Comparison of ENCODE assay signal across 8 cellular contexts in the genomic region with DNA sequence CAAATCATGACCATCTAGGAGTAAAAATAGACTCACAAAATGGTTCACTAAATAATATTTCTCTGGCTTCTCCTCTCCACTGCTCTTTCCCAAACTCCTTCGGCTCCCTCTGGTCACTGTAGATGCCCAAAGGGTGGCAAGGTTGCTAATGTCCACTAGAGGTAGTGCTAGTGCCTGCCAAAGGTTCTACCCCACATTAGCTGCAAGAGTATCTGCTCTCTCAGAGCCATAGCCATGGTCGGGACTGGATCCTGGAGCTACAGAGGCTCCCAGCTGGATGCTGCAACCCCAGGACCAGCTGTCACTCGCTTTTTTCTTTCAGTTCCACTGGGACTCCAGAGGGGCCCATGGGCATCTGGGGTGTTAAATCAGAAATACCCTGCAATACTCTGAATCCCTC. TPM values are rescaled to one million over a fixed set of nuclear protein-coding genes. Genes with fewer than 3 reads are reported as not detected.
DNase-seq lines count a peak whose midpoint lies in the region; ATAC-seq and TF ChIP-seq lines count a peak whose summit lies in the region.

No MANE protein-coding gene starts in this region.

- no peaks in the 10 kb centered on the region for H4K20me1 ChIP-seq in SK-N-SH (ENCODE audit: insufficient read depth)

- no peaks in the 10 kb centered on the region for H3K9me3 Mint-ChIP-seq in CD14-positive monocyte
- no peaks in the 10 kb centered on the region for H3K9me3 Mint-ChIP-seq in activated naive CD4-positive, alpha-beta T cell treated with anti-CD3 and anti-CD28 coated beads, Interleukin-2, amount 10 ng/mL, durations not matched to agents 7 days and 5 days

- no peaks in the 10 kb centered on the region for H3F3A ChIP-seq in SK-N-SH (replicated peaks; ENCODE audit: insufficient read depth)

- no peak overlapping the region for H3K4me3 Mint-ChIP-seq in CD14-positive monocyte
- no peak overlapping the region for H3K4me3 Mint-ChIP-seq in activated naive CD4-positive, alpha-beta T cell treated with anti-CD3 and anti-CD28 coated beads, Interleukin-2, amount 10 ng/mL, durations not matched to agents 7 days and 5 days

- peak; percentile 47 for TF ChIP-seq RAD21 in SK-N-SH (IDR thresholded peaks at IDR 0.05; ENCODE audit: low read length)

- POLR2A ChIA-PET in SK-N-SH (lab: Yijun Ruan, JAX), result no interaction called here

- H3K27ac ChIP-seq in SK-N-SH (ENCODE audit: low read depth in 2 of 2, low read length in 1 of 2), result no peak overlapping the region

- H3K36me3 ChIP-seq in SK-N-SH (replicated peaks in 1 of 2; ENCODE audit: control insufficient read depth in 1 of 2, insufficient read depth in 2 of 2, low read length in 1 of 2), result no peaks in the 10 kb centered on the region

- H3K27me3 Mint-ChIP-seq in CD14-positive monocyte (ENCODE audit: low read depth in 3 of 3), result peaks cover 1 to 3% (median 2%) of the 10 kb centered on the region in 3 donors
- peaks cover 26% of the 10 kb centered on the region for H3K27me3 Mint-ChIP-seq in activated naive CD4-positive, alpha-beta T cell treated with anti-CD3 and anti-CD28 coated beads, Interleukin-2, amount 10 ng/mL, durations not matched to agents 7 days and 5 days

- CTCF ChIA-PET in SK-N-SH (lab: Yijun Ruan, JAX), result interaction anchor here (0.9 to 1.3 kb wide), 2 partner anchors 10 to 144 kb away, joined by 3 to 5 read pairs; no protein-coding TSS in a partner anchor
- CTCF ChIA-PET in activated naive CD4-positive, alpha-beta T cell treated with anti-CD3 and anti-CD28 coated beads, Interleukin-2, amount 10 ng/mL, durations not matched to agents 7 days and 5 days (lab: Charles Lee), result interaction anchor here (1.1 kb wide), 1 partner anchor 10 kb away, joined by 5 read pairs; no protein-coding TSS in a partner anchor

- peaks cover 0 to 2% of the 10 kb centered on the region in 2 experiments; a peak in 2 of 4 replicates for H3K4me1 ChIP-seq in SK-N-SH (ENCODE audit: control insufficient read depth in 1 of 2, insufficient read depth in 2 of 2, low read depth in 1 of 2, low read length in 1 of 2)

- H3K79me2 ChIP-seq in SK-N-SH (ENCODE audit: insufficient read depth), result no peaks in the 10 kb centered on the region

- TF ChIP-seq EP300 in SK-N-SH (IDR thresholded peaks at IDR 0.05; ENCODE audit: borderline replicate concordance in 1 of 2, low read depth in 1 of 2, low read length in 1 of 2), result no peak

- peak overlapping the region in 2 of 7 donors; percentile 20 to 42 for H3K27ac Mint-ChIP-seq in CD14-positive monocyte
- no peak overlapping the region for H3K27ac Mint-ChIP-seq in activated naive CD4-positive, alpha-beta T cell treated with anti-CD3 and anti-CD28 coated beads, Interleukin-2, amount 10 ng/mL, durations not matched to agents 7 days and 5 days

- no peak overlapping the region for H3K4me2 ChIP-seq in SK-N-SH

- H3K9me3 ChIP-seq in SK-N-SH, result no peaks in the 10 kb centered on the region

- H3K4me1 Mint-ChIP-seq in CD14-positive monocyte, result peaks cover 4% of the 10 kb centered on the region
- H3K4me1 Mint-ChIP-seq in activated naive CD4-positive, alpha-beta T cell treated with anti-CD3 and anti-CD28 coated beads, Interleukin-2, amount 10 ng/mL, durations not matched to agents 7 days and 5 days, result no peaks in the 10 kb centered on the region

- no peak for DNase-seq in CD14-positive monocyte (ENCODE audit: low spot score)
- DNase-seq in HFF-Myc (ENCODE audit: extremely low read depth, low read depth), result no peak
- DNase-seq in SK-N-SH, result peak; percentile 39
- DNase-seq in iPS-NIHi11 (ENCODE audit: low spot score), result peak; percentile 70
- no peak for DNase-seq in activated naive CD4-positive, alpha-beta T cell treated with anti-CD3 and anti-CD28 coated beads, Interleukin-2, amount 10 ng/mL, durations not matched to agents 7 days and 5 days
- no peak for DNase-seq in NCI-H446 treated with DMSO at 0.1 percent for 48 hours (lab: John Stamatoyannopoulos, UW)
- no peak for DNase-seq in stimulated activated naive CD4-positive, alpha-beta T cell treated with Interleukin-2 at 50 U/mL for 16 hours (lab: John Stamatoyannopoulos, UW)

- intact Hi-C loops in CD14-positive monocyte (cut with micrococcal nuclease), result no loop called here

- no peaks in the 10 kb centered on the region for H3K9me2 ChIP-seq in SK-N-SH

- H2AFZ ChIP-seq in SK-N-SH (ENCODE audit: low read depth), result no peak overlapping the region

- peak; percentile 13 for TF ChIP-seq CTCF in CD14-positive monocyte (IDR thresholded peaks at IDR 0.05)
- peak; percentile 51 for TF ChIP-seq CTCF in HFF-Myc (IDR thresholded peaks at IDR 0.05; ENCODE audit: low read depth, low read length, missing control alignments)
- TF ChIP-seq CTCF in SK-N-SH (IDR thresholded peaks at IDR 0.05), result peak; percentile 35; the same call in 1 of the 2 replicates

- H3K4me3 ChIP-seq in HFF-Myc (replicated peaks; ENCODE audit: low read depth, low read length) (no peak overlapping the region), SK-N-SH (ENCODE audit: low read depth in 2 of 2, low read length in 1 of 2) (no peak overlapping the region)

- no peak overlapping the region for H3K9ac ChIP-seq in SK-N-SH

- WGBS in SK-N-SH (ENCODE audit: low lambda C conversion rate), result 48% methylated on average over 3 of the region's 3 CpGs

- no peaks in the 10 kb centered on the region for H3K36me3 Mint-ChIP-seq in CD14-positive monocyte
- no peaks in the 10 kb centered on the region for H3K36me3 Mint-ChIP-seq in activated naive CD4-positive, alpha-beta T cell treated with anti-CD3 and anti-CD28 coated beads, Interleukin-2, amount 10 ng/mL, durations not matched to agents 7 days and 5 days

- ATAC-seq in HG02623 (IDR thresholded peaks at IDR 0.05; ENCODE audit: unreplicated experiment), result no peak

- no peaks in the 10 kb centered on the region for H3K27me3 ChIP-seq in SK-N-SH (ENCODE audit: insufficient read depth)

TF ChIP-seq in SK-N-SH, 30 proteins besides CTCF, POLR2A, EP300 and RAD21:
- TF ChIP-seq SMC3 (IDR thresholded peaks at IDR 0.05; ENCODE audit: low read depth, low read length), result peak; percentile 33
- TF ChIP-seq, protein P1, sequence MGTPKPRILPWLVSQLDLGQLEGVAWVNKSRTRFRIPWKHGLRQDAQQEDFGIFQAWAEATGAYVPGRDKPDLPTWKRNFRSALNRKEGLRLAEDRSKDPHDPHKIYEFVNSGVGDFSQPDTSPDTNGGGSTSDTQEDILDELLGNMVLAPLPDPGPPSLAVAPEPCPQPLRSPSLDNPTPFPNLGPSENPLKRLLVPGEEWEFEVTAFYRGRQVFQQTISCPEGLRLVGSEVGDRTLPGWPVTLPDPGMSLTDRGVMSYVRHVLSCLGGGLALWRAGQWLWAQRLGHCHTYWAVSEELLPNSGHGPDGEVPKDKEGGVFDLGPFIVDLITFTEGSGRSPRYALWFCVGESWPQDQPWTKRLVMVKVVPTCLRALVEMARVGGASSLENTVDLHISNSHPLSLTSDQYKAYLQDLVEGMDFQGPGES (IDR thresholded peaks at IDR 0.05; ENCODE audit: low read depth, low read length), result no peak

RNA-seq across cellular contexts. Expression of gene HTR3D, which starts 8.5 kb away (rescaled TPM):
- polyA plus RNA-seq in CD14-positive monocyte (not detected), SK-N-SH (2012; rRNA removed) (not detected in 2 replicates)
- not detected in 2 replicates for polyA plus RNA-seq in SK-N-SH (2012; cell fraction: cytosol; rRNA removed)
- polyA plus RNA-seq in SK-N-SH (2012; cell fraction: nucleus; rRNA removed), result not detected in 2 replicates

RNA-seq across cellular contexts. Expression of gene HTR3C, which starts 12.8 kb away (rescaled TPM):
- polyA plus RNA-seq in CD14-positive monocyte, result not detected
- polyA plus RNA-seq in SK-N-SH (2012; rRNA removed), result not detected in 2 replicates
- polyA plus RNA-seq in SK-N-SH (2012; cell fraction: cytosol; rRNA removed), result not detected in 2 replicates
- not detected in 2 replicates for polyA plus RNA-seq in SK-N-SH (2012; cell fraction: nucleus; rRNA removed)

RNA-seq across cellular contexts. Expression of gene ABCC5, which starts 22.3 kb away (rescaled TPM):
- polyA plus RNA-seq in CD14-positive monocyte, result 1 to 10 TPM; 6.2 to 7.7 TPM
- 25.9 and 40.6 TPM in 2 replicates for polyA plus RNA-seq in SK-N-SH (2012; rRNA removed)
- 13.4 and 14.8 TPM in 2 replicates for polyA plus RNA-seq in SK-N-SH (2012; cell fraction: cytosol; rRNA removed)
- polyA plus RNA-seq in SK-N-SH (2012; cell fraction: nucleus; rRNA removed), result 120 and 168 TPM in 2 replicates

RNA-seq across cellular contexts. Expression of gene HTR3E, which starts 56.9 kb away (rescaled TPM):
- polyA plus RNA-seq in CD14-positive monocyte (not detected), SK-N-SH (2012; rRNA removed) (not detected in 2 replicates)
- polyA plus RNA-seq in SK-N-SH (2012; cell fraction: cytosol; rRNA removed), result not detected in 2 replicates
- polyA plus RNA-seq in SK-N-SH (2012; cell fraction: nucleus; rRNA removed), result not detected in 2 replicates

Comparison
In these comparisons a context has a peak if more than half of its experiments do, and no peak if none do; other contexts are left out.
1. DNase-seq: peak in SK-N-SH (single experiment) and iPS-NIHi11 (single experiment); none in CD14-positive monocyte (single experiment), HFF-Myc (single experiment), activated naive CD4-positive, alpha-beta T cell treated with anti-CD3 and anti-CD28 coated beads, Interleukin-2, amount 10 ng/mL, durations not matched to agents 7 days and 5 days (single experiment), NCI-H446 treated with DMSO at 0.1 percent for 48 hours (single experiment) and stimulated activated naive CD4-positive, alpha-beta T cell treated with Interleukin-2 at 50 U/mL for 16 hours (single experiment).
2. Peak in every context shown above with its lines, with median percentiles within 50 percentile points of each other: CTCF ChIP-seq.